Comparison of ENCODE assay signal across 9 cellular contexts in the genomic region with DNA sequence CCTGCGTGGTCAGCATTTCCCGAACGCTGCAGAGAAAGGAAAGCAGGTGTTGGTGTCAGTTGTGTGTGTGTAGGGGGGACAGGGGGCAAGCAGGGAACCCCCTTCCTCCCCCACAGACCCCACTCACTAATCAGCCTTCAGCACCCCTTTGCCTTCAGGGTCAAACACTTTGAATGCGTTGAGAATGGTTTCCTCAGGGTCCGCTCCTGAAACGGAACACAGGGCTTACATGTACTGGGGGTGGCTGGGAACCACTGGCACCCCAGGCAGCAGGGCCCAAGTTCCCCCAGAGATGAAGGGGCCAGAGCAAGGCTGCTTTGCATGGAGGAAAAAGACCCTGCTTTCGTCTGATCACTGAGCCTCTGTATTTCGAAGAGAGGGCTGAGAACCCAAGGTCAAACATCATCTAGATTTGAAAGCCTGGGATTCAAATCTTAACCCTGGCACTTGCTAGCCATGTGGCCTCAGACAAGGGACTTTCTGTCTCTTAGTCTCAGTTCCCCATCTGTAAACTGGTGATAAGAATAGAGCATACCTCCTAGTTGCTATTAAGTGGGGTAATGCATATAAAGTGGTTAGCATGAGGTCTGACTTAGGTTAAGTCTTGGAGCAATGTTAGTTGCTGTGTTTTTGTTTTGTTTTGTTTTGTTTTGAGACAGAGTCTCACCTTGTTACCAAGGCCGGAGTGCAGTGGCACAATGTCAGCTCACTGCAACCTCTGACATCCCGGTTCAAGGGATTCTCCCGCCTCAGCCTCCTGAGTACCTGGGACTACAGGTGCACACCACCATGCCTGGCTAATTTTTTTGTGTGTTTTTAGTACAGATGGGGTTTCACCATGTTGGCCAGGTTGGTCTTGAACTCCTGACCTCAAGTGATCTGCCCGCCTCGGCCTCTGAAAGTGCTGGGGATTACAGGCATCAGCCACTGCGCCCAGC. TPM values are rescaled to one million over a fixed set of nuclear protein-coding genes. Genes with fewer than 3 reads are reported as not detected.
DNase-seq lines count a peak whose midpoint lies in the region; ATAC-seq, FAIRE-seq and TF ChIP-seq lines count a peak whose summit lies in the region.
"Had no signal": no experiment of that assay in that cellular context is flagged by ENCODE, and none has a peak within 500 bp of the region (broad histone marks: within the 10 kb centered on the region; RNA-seq: fewer than 3 reads in every experiment).

No MANE protein-coding gene starts in this region.

- no peaks in the 10 kb centered on the region for H3K36me3 Mint-ChIP-seq in T-helper 2 cell treated with Interferon-gamma antibody and Interleukin-4, amounts not matched to agents 5 μg/mL and 100 μg/mL, for 36 hours (ENCODE audit: low read depth)
- H3K36me3 Mint-ChIP-seq in GM23338 (ENCODE audit: low read depth): no peaks in the 10 kb centered on the region
- H3K36me3 Mint-ChIP-seq: activated naive CD4-positive, alpha-beta T cell treated with anti-CD3 and anti-CD28 coated beads, Interleukin-2, amount 50 U/mL, for 24 hours had no signal

- H4K20me1 ChIP-seq in osteoblast (ENCODE audit: insufficient read depth, low read length) (no peaks in the 10 kb centered on the region), GM23338 (replicated peaks; ENCODE audit: insufficient read depth) (no peaks in the 10 kb centered on the region)

- no peak overlapping the region for H3K27ac ChIP-seq in osteoblast (ENCODE audit: low read depth, low read length)
- peak overlapping the region in 1 of 2 donors; percentile 81 for H3K27ac ChIP-seq in small intestine (ENCODE audit: low read depth in 1 of 2, low read length in 1 of 2)
- no peak overlapping the region for H3K27ac ChIP-seq in GM23338 (ENCODE audit: low read depth)

- H3K4me3 ChIP-seq in osteoblast (ENCODE audit: insufficient read depth, low read length) (no peak overlapping the region), small intestine (ENCODE audit: low read depth in 1 of 2, low read length in 2 of 2) (no peak overlapping the region), GM23338 (no peak overlapping the region)

- H3K4me1 Mint-ChIP-seq in T-helper 2 cell treated with Interferon-gamma antibody and Interleukin-4, amounts not matched to agents 5 μg/mL and 100 μg/mL, for 36 hours (ENCODE audit: low read depth): no peaks in the 10 kb centered on the region
- H3K4me1 Mint-ChIP-seq in GM23338: peaks cover 13% of the 10 kb centered on the region
- H3K4me1 Mint-ChIP-seq: activated naive CD4-positive, alpha-beta T cell treated with anti-CD3 and anti-CD28 coated beads, Interleukin-2, amount 50 U/mL, for 24 hours had no signal

- H3K27me3 Mint-ChIP-seq in T-helper 2 cell treated with Interferon-gamma antibody and Interleukin-4, amounts not matched to agents 5 μg/mL and 100 μg/mL, for 36 hours (ENCODE audit: low read depth): peaks cover 3% of the 10 kb centered on the region
- peaks cover 5% of the 10 kb centered on the region for H3K27me3 Mint-ChIP-seq in GM23338 (ENCODE audit: insufficient read depth, low read depth, poor library complexity)
- H3K27me3 Mint-ChIP-seq: activated naive CD4-positive, alpha-beta T cell treated with anti-CD3 and anti-CD28 coated beads, Interleukin-2, amount 50 U/mL, for 24 hours had no signal

- H3F3A ChIP-seq in GM23338 (replicated peaks; ENCODE audit: low read depth): no peaks in the 10 kb centered on the region

- no peak overlapping the region for H3K27ac Mint-ChIP-seq in T-helper 2 cell treated with Interferon-gamma antibody and Interleukin-4, amounts not matched to agents 5 μg/mL and 100 μg/mL, for 36 hours
- no peak overlapping the region for H3K27ac Mint-ChIP-seq in GM23338
- H3K27ac Mint-ChIP-seq: activated naive CD4-positive, alpha-beta T cell treated with anti-CD3 and anti-CD28 coated beads, Interleukin-2, amount 50 U/mL, for 24 hours; nephron progenitor cell had no signal

- H3K79me2 ChIP-seq in osteoblast (ENCODE audit: insufficient read depth, low read length) (no peaks in the 10 kb centered on the region), GM23338 (replicated peaks; ENCODE audit: insufficient read depth) (no peaks in the 10 kb centered on the region)

- H3K4me3 Mint-ChIP-seq in T-helper 2 cell treated with Interferon-gamma antibody and Interleukin-4, amounts not matched to agents 5 μg/mL and 100 μg/mL, for 36 hours: no peak overlapping the region
- no peak overlapping the region for H3K4me3 Mint-ChIP-seq in GM23338
- H3K4me3 Mint-ChIP-seq: activated naive CD4-positive, alpha-beta T cell treated with anti-CD3 and anti-CD28 coated beads, Interleukin-2, amount 50 U/mL, for 24 hours; nephron progenitor cell had no signal

- peak; percentile 96 for ATAC-seq in GM19035 (IDR thresholded peaks at IDR 0.05; ENCODE audit: unreplicated experiment)
- ATAC-seq in HG02610 (IDR thresholded peaks at IDR 0.05; ENCODE audit: unreplicated experiment): peak; percentile 99
- peak; percentile 98 for ATAC-seq in HG03571 (IDR thresholded peaks at IDR 0.05; ENCODE audit: unreplicated experiment)
- no peak for ATAC-seq in GM23338

- H2AFZ ChIP-seq in osteoblast (ENCODE audit: low read length) (no peak overlapping the region), GM23338 (no peak overlapping the region)

- no peaks in the 10 kb centered on the region for H3K9me3 Mint-ChIP-seq in T-helper 2 cell treated with Interferon-gamma antibody and Interleukin-4, amounts not matched to agents 5 μg/mL and 100 μg/mL, for 36 hours
- no peaks in the 10 kb centered on the region for H3K9me3 Mint-ChIP-seq in GM23338
- H3K9me3 Mint-ChIP-seq: activated naive CD4-positive, alpha-beta T cell treated with anti-CD3 and anti-CD28 coated beads, Interleukin-2, amount 50 U/mL, for 24 hours had no signal

- TF ChIP-seq CTCF in osteoblast (IDR thresholded peaks at IDR 0.05; ENCODE audit: extremely low read depth, low read depth, low read length) (no peak), GM23338 (conservative IDR thresholded peaks at IDR 0.05; ENCODE audit: low read depth in 2 of 2) (no peak)

- DNase-seq in osteoblast (ENCODE audit: insufficient read length, low spot score, missing footprints) (peak; percentile 39), small intestine (no peak), GM23338 (ENCODE audit: low spot score) (no peak)
- no peak for DNase-seq in T-helper 2 cell treated with Interferon-gamma antibody and Interleukin-4, amounts not matched to agents 5 μg/mL and 100 μg/mL, for 36 hours (ENCODE audit: low spot score)
- DNase-seq: nephron progenitor cell had no signal

- no peak for FAIRE-seq in small intestine (lab: Jason Lieb, UNC)

- H3K9me3 ChIP-seq in osteoblast (ENCODE audit: low read depth, low read length) (no peaks in the 10 kb centered on the region), small intestine (ENCODE audit: control insufficient read depth, low read depth) (no peaks in the 10 kb centered on the region)

- H3K4me2 ChIP-seq in osteoblast (ENCODE audit: insufficient read depth, low read length): no peak overlapping the region
- H3K4me2 ChIP-seq in GM23338: no peak overlapping the region

- H3K36me3 ChIP-seq in osteoblast (ENCODE audit: insufficient read depth, low read length): no peaks in the 10 kb centered on the region
- H3K36me3 ChIP-seq in small intestine (ENCODE audit: control insufficient read depth in 2 of 2, insufficient read depth in 2 of 2, low read length in 2 of 2): no peaks in the 10 kb centered on the region
- no peaks in the 10 kb centered on the region for H3K36me3 ChIP-seq in GM23338 (ENCODE audit: insufficient read depth)

- H3K27me3 ChIP-seq in osteoblast (ENCODE audit: insufficient read depth, low read length) (peaks cover 6% of the 10 kb centered on the region), small intestine (ENCODE audit: control insufficient read depth in 2 of 2, insufficient read depth in 2 of 2, low read length in 2 of 2) (no peaks in the 10 kb centered on the region), GM23338 (ENCODE audit: insufficient read depth) (no peaks in the 10 kb centered on the region)

- WGBS in small intestine, 3 donors: 80 to 85% (median 82%) methylated on average over 14 of the region's 14 CpGs

- H3K9me2 ChIP-seq in GM23338 (ENCODE audit: insufficient read depth): no peaks in the 10 kb centered on the region

- no peaks in the 10 kb centered on the region for H3K4me1 ChIP-seq in osteoblast (ENCODE audit: insufficient read depth, low read length)
- no peaks in the 10 kb centered on the region for H3K4me1 ChIP-seq in small intestine (ENCODE audit: control insufficient read depth in 2 of 2, insufficient read depth in 1 of 2, low read depth in 1 of 2, low read length in 1 of 2)
- peaks cover 8% of the 10 kb centered on the region; the same call in 1 of the 2 replicates for H3K4me1 ChIP-seq in GM23338 (ENCODE audit: insufficient read depth)

TF ChIP-seq in GM23338, 12 proteins besides CTCF, POLR2A, EP300 and RAD21 (continues in another document):
- TF ChIP-seq CREB1 (CRISPR knock-in tag; IDR thresholded peaks at IDR 0.05; ENCODE audit: low read depth) (no peak), ZNF114 (CRISPR knock-in tag; IDR thresholded peaks at IDR 0.05) (no peak), EZH2phosphoT487 (IDR thresholded peaks at IDR 0.05; ENCODE audit: unreplicated experiment) (no peak)
- TF ChIP-seq, protein P1, sequence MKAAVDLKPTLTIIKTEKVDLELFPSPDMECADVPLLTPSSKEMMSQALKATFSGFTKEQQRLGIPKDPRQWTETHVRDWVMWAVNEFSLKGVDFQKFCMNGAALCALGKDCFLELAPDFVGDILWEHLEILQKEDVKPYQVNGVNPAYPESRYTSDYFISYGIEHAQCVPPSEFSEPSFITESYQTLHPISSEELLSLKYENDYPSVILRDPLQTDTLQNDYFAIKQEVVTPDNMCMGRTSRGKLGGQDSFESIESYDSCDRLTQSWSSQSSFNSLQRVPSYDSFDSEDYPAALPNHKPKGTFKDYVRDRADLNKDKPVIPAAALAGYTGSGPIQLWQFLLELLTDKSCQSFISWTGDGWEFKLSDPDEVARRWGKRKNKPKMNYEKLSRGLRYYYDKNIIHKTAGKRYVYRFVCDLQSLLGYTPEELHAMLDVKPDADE (IDR thresholded peaks at IDR 0.05): no peak

RNA-seq across cellular contexts. Expression of a gene that starts 7.0 kb away (rescaled TPM):
- not detected in 2 replicates for total RNA-seq in osteoblast
- polyA plus RNA-seq in small intestine (100 to 1,000 TPM in 1 of 3 donors, 10 to 100 TPM in 1, under 1 TPM in 1; 0.55 to 143 (median 43.2) TPM), GM23338 (2016; fragmentation: Nextera tagmentation; extraction: Ambion mirVana) (not detected in 2 replicates)
- total RNA-seq in GM23338 (2014; rRNA removed; shearing (Covaris generic)): not detected in 2 replicates
